1 cellular context compared by ENCODE assay signal in genomic region chr20:44540834-44541233, GRCh38.
A peak's percentile ranks its signal among the peaks of the same experiment; 100 is the strongest.
TF ChIP-seq lines count a peak whose summit lies in the region.

No MANE protein-coding gene starts in this region.

TF ChIP-seq in HEK293, 187 proteins besides CTCF, POLR2A, EP300 and RAD21:
- TF ChIP-seq REST (tag by site-specific recombination; IDR thresholded peaks at IDR 0.05) (no peak), ZNF654 (tag by site-specific recombination; IDR thresholded peaks at IDR 0.05; ENCODE audit: low read depth) (no peak), EGR2 (tag by site-specific recombination; IDR thresholded peaks at IDR 0.05; ENCODE audit: low read depth) (peak; percentile 24; the same call in 1 of the 2 replicates), ZFHX2 (tag by site-specific recombination; conservative IDR thresholded peaks at IDR 0.05) (peak; percentile 57)
TF ChIP-seq in HEK293: peak in this region for 2.
